9 cellular contexts compared by ENCODE assay signal in the genomic region with DNA sequence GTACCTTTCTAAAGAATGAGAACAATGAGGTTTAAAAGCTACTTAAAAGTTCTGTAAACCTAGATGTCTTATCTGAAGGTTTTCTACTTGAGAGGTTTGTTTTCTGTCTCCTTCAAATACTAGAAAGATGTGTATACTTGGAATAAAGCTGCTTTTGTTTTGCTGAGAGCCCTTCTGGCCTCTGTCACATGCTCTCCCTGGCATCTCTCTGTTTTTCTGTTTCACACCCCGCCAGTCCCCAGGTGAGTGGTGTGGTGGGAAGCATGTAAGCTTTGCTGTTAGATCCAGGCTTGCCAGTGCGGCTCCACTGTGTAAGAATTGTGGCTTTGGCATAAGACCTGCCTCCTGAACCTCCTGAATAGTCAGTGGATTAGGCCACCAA. TPM values are rescaled to one million over a fixed set of nuclear protein-coding genes. Genes with fewer than 3 reads are reported as not detected.
DNase-seq lines count a peak whose midpoint lies in the region; ATAC-seq, FAIRE-seq and TF ChIP-seq lines count a peak whose summit lies in the region.
"Had no signal": no experiment of that assay in that cellular context is flagged by ENCODE, and none has a peak within 500 bp of the region (broad histone marks: within the 10 kb centered on the region; RNA-seq: fewer than 3 reads in every experiment).

No MANE protein-coding gene starts in this region.

- H3K27ac Mint-ChIP-seq in stimulated activated naive CD8-positive, alpha-beta T cell treated with anti-CD3 and anti-CD28 coated beads, Interleukin-15, amount 100 ng/mL, for 72 hours = peak overlapping the region in 1 of 2 donors; percentile 96
- no peak overlapping the region for H3K27ac Mint-ChIP-seq in chondrocyte (ENCODE audit: unreplicated experiment)

- peaks cover 28% of the 10 kb centered on the region for H3K36me3 Mint-ChIP-seq in chondrocyte (ENCODE audit: low read depth)

- intact Hi-C loops in upper lobe of right lung (cut with DNase I) = loop anchor here (10.0 kb wide), 1 partner anchor 125 kb away; no protein-coding TSS in a partner anchor

- no peaks in the 10 kb centered on the region for H3K27me3 ChIP-seq in upper lobe of right lung
- H3K27me3 ChIP-seq: ascending aorta had no signal

- H3K27me3 Mint-ChIP-seq in stimulated activated naive CD8-positive, alpha-beta T cell treated with anti-CD3 and anti-CD28 coated beads, Interleukin-15, amount 100 ng/mL, for 72 hours = no peaks in the 10 kb centered on the region
- no peaks in the 10 kb centered on the region for H3K27me3 Mint-ChIP-seq in chondrocyte (ENCODE audit: low read depth)

- H3K9me3 ChIP-seq in upper lobe of right lung = no peaks in the 10 kb centered on the region
- H3K9me3 ChIP-seq: ascending aorta had no signal

- no peak for DNase-seq in stimulated activated naive CD8-positive, alpha-beta T cell treated with anti-CD3 and anti-CD28 coated beads, Interleukin-15, amount 100 ng/mL, for 72 hours
- DNase-seq in stimulated activated naive CD8-positive, alpha-beta T cell treated with anti-CD3 and anti-CD28 coated beads, Interleukin-15, Interleukin-2, amounts not matched to agents 100 U/mL and 50 U/mL, for 24 hours = no peak
- DNase-seq in upper lobe of right lung (no peak), chondrocyte (ENCODE audit: low spot score) (no peak), H54 (ENCODE audit: insufficient read length, low spot score) (no peak), 8988T (no peak)

- peaks cover 0 to 9% of the 10 kb centered on the region in 2 donors for H3K9me3 Mint-ChIP-seq in stimulated activated naive CD8-positive, alpha-beta T cell treated with anti-CD3 and anti-CD28 coated beads, Interleukin-15, amount 100 ng/mL, for 72 hours
- no peaks in the 10 kb centered on the region for H3K9me3 Mint-ChIP-seq in chondrocyte (ENCODE audit: low read depth)

- peaks cover 90% of the 10 kb centered on the region for H3K4me1 Mint-ChIP-seq in stimulated activated naive CD8-positive, alpha-beta T cell treated with anti-CD3 and anti-CD28 coated beads, Interleukin-15, amount 100 ng/mL, for 72 hours
- H3K4me1 Mint-ChIP-seq in chondrocyte (ENCODE audit: low read depth) = peaks cover 8% of the 10 kb centered on the region

- no peak for FAIRE-seq in H54 (lab: Jason Lieb, UNC)

- H3K4me3 ChIP-seq in upper lobe of right lung = no peak overlapping the region
- H3K4me3 ChIP-seq: ascending aorta had no signal

- TF ChIP-seq CTCF in upper lobe of right lung (IDR thresholded peaks at IDR 0.05) = no peak
- no peak for TF ChIP-seq CTCF in chondrocyte (IDR thresholded peaks at IDR 0.05)

- H3K4me3 Mint-ChIP-seq in stimulated activated naive CD8-positive, alpha-beta T cell treated with anti-CD3 and anti-CD28 coated beads, Interleukin-15, amount 100 ng/mL, for 72 hours = peak overlapping the region in 1 of 2 donors; percentile 63
- H3K4me3 Mint-ChIP-seq in chondrocyte (ENCODE audit: unreplicated experiment) = no peak overlapping the region

- peaks cover 11% of the 10 kb centered on the region for H3K4me1 ChIP-seq in upper lobe of right lung
- H3K4me1 ChIP-seq: ascending aorta had no signal

- H3K27ac ChIP-seq in angular gyrus (ENCODE audit: low read depth, low read length) (peak overlapping the region; percentile 81), upper lobe of right lung (no peak overlapping the region)

- no peak for TF ChIP-seq POLR2A in H54 (IDR thresholded peaks at IDR 0.05; ENCODE audit: low read depth, low read length)

- peak; percentile 60 for ATAC-seq in stimulated activated naive CD8-positive, alpha-beta T cell treated with anti-CD3 and anti-CD28 coated beads, Interleukin-15, amount 100 ng/mL, for 72 hours
- no peak for ATAC-seq in stimulated activated naive CD8-positive, alpha-beta T cell treated with anti-CD3 and anti-CD28 coated beads, Interleukin-15, Interleukin-2, amounts not matched to agents 100 U/mL and 50 U/mL, for 24 hours
- ATAC-seq in HG03064 (IDR thresholded peaks at IDR 0.05; ENCODE audit: low read depth, unreplicated experiment) = peak; percentile 44
- ATAC-seq in upper lobe of right lung = peak; percentile 87

- H3K36me3 ChIP-seq in upper lobe of right lung = peaks cover 19% of the 10 kb centered on the region

RNA-seq across cellular contexts. Expression of a gene that starts 56.8 kb away (rescaled TPM):
- total RNA-seq in upper lobe of right lung (25.0 TPM), chondrocyte (31.7 to 47.1 TPM (median 43.9 TPM) in 3 replicates)
